ENCODE assay signal across 1 cellular context in genomic region chr2:183035298-183035953, GRCh38.
TF ChIP-seq lines count a peak whose summit lies in the region.

No MANE protein-coding gene starts in this region.

TF ChIP-seq in H1, 55 proteins besides CTCF, POLR2A, EP300 and RAD21:
- TF ChIP-seq GABPA (IDR thresholded peaks at IDR 0.05; ENCODE audit: borderline replicate concordance, insufficient read depth, low read length) = no peak
- no peak for TF ChIP-seq CHD2 (IDR thresholded peaks at IDR 0.05; ENCODE audit: low read length)
- no peak for TF ChIP-seq SP1 (IDR thresholded peaks at IDR 0.05; ENCODE audit: low read depth, low read length)
- no peak for TF ChIP-seq SUZ12 (IDR thresholded peaks at IDR 0.05; ENCODE audit: low read length)
- TF ChIP-seq NRF1 (IDR thresholded peaks at IDR 0.05; ENCODE audit: low read depth, low read length) = no peak
- no peak for TF ChIP-seq SIRT6 (IDR thresholded peaks at IDR 0.05; ENCODE audit: low read length)
- TF ChIP-seq TEAD4 (IDR thresholded peaks at IDR 0.05; ENCODE audit: low read depth, low read length) = no peak
